ENCODE assay signal across 1 cellular context in the genomic region with DNA sequence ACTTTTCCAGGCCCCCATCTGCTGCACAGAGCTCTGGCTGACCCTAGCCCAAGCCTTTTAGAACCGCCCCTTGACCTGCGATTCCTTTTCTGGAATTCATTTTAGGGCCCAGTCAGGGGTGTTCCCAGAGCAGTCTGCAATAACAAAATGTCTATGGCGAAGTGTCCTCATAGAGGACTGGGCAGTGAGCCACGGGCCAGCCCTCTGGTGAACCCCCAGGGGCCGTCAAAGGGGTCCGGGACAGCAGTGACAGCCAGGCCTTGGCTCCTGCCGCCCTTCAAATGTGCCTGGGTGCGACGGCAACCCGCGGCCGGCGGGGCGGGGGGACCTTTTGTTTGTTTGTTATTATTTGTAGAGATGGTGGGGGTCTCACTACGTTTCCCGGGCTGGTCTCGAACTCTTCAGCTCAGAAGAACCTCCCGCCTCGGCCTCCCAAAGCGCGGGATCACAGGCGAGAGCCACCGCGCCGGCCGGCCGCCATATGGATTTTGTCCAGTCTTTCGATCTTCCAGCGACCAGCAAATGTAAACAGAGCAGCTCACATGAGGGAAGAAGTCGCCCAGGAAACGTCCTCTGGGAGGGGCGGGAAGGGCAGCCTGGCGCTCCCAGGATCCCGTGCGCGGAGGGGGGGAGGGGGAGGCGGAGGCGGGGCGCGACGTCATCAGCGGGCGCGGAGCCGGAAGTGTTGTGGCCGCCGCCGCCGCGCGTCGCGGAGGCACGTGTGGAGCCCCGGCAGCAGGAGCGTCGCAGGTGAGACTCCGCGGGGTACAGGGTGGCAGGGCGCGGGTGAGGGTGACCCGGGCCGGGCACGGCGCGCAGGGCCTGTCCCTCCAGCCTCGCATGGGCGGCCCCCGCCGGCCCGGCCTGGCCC.
TF ChIP-seq lines count a peak whose summit lies in the region.

Gene TRMT61A, plus strand, starts transcription at position 685 of the 871 bp plus-strand sequence. CDS start 783 bp downstream, outside the sequence.

TF ChIP-seq in K562, 482 proteins besides CTCF, POLR2A, EP300 and RAD21 (continued from another document and continues in another):
- TF ChIP-seq MBD1 (CRISPR knock-in tag; IDR thresholded peaks at IDR 0.05), result no peak
- TF ChIP-seq TAF15 (IDR thresholded peaks at IDR 0.05; ENCODE audit: low read depth, low read length), result no peak
- no peak for TF ChIP-seq E2F8 (IDR thresholded peaks at IDR 0.05; ENCODE audit: low read depth, partially characterized antibody)
- no peak for TF ChIP-seq ZNF76 (CRISPR knock-in tag; IDR thresholded peaks at IDR 0.05; ENCODE audit: borderline replicate concordance)
- no peak for TF ChIP-seq ZNF764 (CRISPR knock-in tag; IDR thresholded peaks at IDR 0.05; ENCODE audit: low read depth)
- no peak for TF ChIP-seq E4F1 (CRISPR knock-in tag; IDR thresholded peaks at IDR 0.05; ENCODE audit: borderline replicate concordance)
- TF ChIP-seq USF1 (CRISPR knock-in tag; IDR thresholded peaks at IDR 0.05), result no peak
- peak; percentile 72; the same call in 1 of the 2 replicates for TF ChIP-seq PHF8 (IDR thresholded peaks at IDR 0.05; ENCODE audit: borderline replicate concordance, low read length)
- TF ChIP-seq, protein P1, sequence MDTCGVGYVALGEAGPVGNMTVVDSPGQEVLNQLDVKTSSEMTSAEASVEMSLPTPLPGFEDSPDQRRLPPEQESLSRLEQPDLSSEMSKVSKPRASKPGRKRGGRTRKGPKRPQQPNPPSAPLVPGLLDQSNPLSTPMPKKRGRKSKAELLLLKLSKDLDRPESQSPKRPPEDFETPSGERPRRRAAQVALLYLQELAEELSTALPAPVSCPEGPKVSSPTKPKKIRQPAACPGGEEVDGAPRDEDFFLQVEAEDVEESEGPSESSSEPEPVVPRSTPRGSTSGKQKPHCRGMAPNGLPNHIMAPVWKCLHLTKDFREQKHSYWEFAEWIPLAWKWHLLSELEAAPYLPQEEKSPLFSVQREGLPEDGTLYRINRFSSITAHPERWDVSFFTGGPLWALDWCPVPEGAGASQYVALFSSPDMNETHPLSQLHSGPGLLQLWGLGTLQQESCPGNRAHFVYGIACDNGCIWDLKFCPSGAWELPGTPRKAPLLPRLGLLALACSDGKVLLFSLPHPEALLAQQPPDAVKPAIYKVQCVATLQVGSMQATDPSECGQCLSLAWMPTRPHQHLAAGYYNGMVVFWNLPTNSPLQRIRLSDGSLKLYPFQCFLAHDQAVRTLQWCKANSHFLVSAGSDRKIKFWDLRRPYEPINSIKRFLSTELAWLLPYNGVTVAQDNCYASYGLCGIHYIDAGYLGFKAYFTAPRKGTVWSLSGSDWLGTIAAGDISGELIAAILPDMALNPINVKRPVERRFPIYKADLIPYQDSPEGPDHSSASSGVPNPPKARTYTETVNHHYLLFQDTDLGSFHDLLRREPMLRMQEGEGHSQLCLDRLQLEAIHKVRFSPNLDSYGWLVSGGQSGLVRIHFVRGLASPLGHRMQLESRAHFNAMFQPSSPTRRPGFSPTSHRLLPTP (IDR thresholded peaks at IDR 0.05; ENCODE audit: borderline replicate concordance, extremely low read depth, insufficient read length), result no peak
- TF ChIP-seq PHB (CRISPR knock-in tag; IDR thresholded peaks at IDR 0.05), result no peak
- TF ChIP-seq TBL1XR1 (IDR thresholded peaks at IDR 0.05; ENCODE audit: low read length in 2 of 2), result no peak
- TF ChIP-seq WHSC1 (IDR thresholded peaks at IDR 0.05; ENCODE audit: low read length), result no peak
- TF ChIP-seq TEAD2 (tag; IDR thresholded peaks at IDR 0.05), result no peak
- TF ChIP-seq GTF2E2 (tag; IDR thresholded peaks at IDR 0.05), result no peak
- no peak for TF ChIP-seq ZMIZ1 (IDR thresholded peaks at IDR 0.05; ENCODE audit: low read depth in 2 of 2, low read length in 2 of 2)
- TF ChIP-seq ZNF197 (CRISPR knock-in tag; IDR thresholded peaks at IDR 0.05; ENCODE audit: low read depth), result no peak
- TF ChIP-seq SPI1 (IDR thresholded peaks at IDR 0.05; ENCODE audit: borderline replicate concordance, low read depth, low read length), result no peak
- no peak for TF ChIP-seq DEAF1 (CRISPR knock-in tag; IDR thresholded peaks at IDR 0.05)
- no peak for TF ChIP-seq HMG20A (CRISPR knock-in tag; conservative IDR thresholded peaks at IDR 0.05)
- no peak for TF ChIP-seq PBX2 (CRISPR knock-in tag; IDR thresholded peaks at IDR 0.05; ENCODE audit: low read depth)
- TF ChIP-seq PBX2 (tag; conservative IDR thresholded peaks at IDR 0.05; ENCODE audit: low read depth), result no peak
- no peak for TF ChIP-seq ATF6 (CRISPR knock-in tag; IDR thresholded peaks at IDR 0.05)
- TF ChIP-seq EWSR1 (IDR thresholded peaks at IDR 0.05; ENCODE audit: borderline replicate concordance, low read depth, partially characterized antibody), result no peak
- TF ChIP-seq SAFB2 (IDR thresholded peaks at IDR 0.05; ENCODE audit: borderline replicate concordance, low read depth, low read length, severe bottlenecking), result no peak
- TF ChIP-seq SOX6 (IDR thresholded peaks at IDR 0.05), result no peak
- TF ChIP-seq, protein P2, sequence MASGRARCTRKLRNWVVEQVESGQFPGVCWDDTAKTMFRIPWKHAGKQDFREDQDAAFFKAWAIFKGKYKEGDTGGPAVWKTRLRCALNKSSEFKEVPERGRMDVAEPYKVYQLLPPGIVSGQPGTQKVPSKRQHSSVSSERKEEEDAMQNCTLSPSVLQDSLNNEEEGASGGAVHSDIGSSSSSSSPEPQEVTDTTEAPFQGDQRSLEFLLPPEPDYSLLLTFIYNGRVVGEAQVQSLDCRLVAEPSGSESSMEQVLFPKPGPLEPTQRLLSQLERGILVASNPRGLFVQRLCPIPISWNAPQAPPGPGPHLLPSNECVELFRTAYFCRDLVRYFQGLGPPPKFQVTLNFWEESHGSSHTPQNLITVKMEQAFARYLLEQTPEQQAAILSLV (tag; IDR thresholded peaks at IDR 0.05), result no peak
